ENCODE assay signal across 8 cellular contexts in the genomic region with DNA sequence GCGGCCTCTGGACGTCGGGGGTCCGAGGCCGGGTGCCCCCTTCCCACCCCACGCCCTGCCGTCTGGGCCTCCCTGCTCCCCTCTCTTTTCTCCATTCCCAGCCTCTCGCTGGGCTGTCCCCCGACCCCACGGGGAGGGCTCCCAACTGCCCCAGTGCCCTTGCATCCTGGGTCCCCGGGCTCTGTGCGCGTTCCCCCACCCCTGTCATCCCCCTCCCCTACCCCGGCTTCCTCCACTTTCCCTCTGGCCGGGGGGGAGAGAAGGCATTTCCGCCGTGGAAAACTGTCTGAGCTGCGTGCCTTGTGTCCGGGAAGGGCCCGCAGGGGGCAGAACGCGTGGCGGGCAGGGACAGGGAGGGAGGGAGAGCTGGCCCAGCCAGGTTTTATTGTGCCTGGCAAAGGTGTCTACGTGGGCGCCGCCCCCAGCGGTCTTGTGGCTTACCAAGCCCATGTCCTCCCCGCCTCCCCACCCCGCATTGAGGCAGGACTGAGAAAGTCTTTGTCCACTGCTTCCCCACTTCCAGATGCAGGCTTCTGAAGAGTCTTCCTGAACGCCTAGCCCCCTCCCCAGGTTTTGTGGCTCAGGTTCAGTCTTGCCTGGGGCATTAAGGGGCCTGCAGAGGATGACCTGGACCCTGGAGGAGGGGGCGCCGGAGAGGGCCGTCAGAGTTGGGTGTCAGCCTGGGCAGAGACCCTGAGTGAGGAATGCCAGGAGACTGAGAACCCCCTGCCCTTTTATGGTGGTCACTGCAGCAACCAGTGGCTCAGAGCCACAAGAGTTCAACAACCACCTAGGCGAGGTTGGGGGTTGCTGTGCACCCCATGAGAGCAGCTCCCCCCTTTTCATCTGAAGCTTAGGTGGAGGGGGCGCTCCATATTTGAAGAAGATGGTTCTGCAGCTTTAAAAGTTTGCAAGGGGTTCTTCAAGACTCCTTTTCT. TPM values are rescaled to one million over a fixed set of nuclear protein-coding genes. Genes with fewer than 3 reads are reported as not detected.
DNase-seq lines count a peak whose midpoint lies in the region; ATAC-seq, FAIRE-seq and TF ChIP-seq lines count a peak whose summit lies in the region.

No MANE protein-coding gene starts in this region.

- no peaks in the 10 kb centered on the region for H3K9me3 Mint-ChIP-seq in stimulated activated naive CD8-positive, alpha-beta T cell treated with anti-CD3 and anti-CD28 coated beads, Interleukin-15, amount 100 ng/mL, for 72 hours

- H3K27ac ChIP-seq in DOHH2 (ENCODE audit: low read depth, low read length) (no peak overlapping the region), K562 (ENCODE audit: extremely low read depth, low read depth, low read length) (no peak overlapping the region), kidney (ENCODE audit: low read depth in 2 of 2, low read length in 2 of 2) (peak overlapping the region in 1 of 2 donors; percentile 7)

- no peak for TF ChIP-seq EP300 in K562 (IDR thresholded peaks at IDR 0.05; ENCODE audit: low read length)

- WGBS in K562 (ENCODE audit: insufficient coverage, low coverage, missing lambda C conversion rate): 50% methylated on average over 3 of the region's 35 CpGs

- H3K9me2 ChIP-seq in DOHH2 (replicated peaks; ENCODE audit: control insufficient read depth, low read length): no peaks in the 10 kb centered on the region

- H3K9me1 ChIP-seq in K562 (ENCODE audit: control insufficient read depth, insufficient read depth, low read length): no peaks in the 10 kb centered on the region

- peaks cover 88% of the 10 kb centered on the region for H3K4me1 Mint-ChIP-seq in stimulated activated naive CD8-positive, alpha-beta T cell treated with anti-CD3 and anti-CD28 coated beads, Interleukin-15, amount 100 ng/mL, for 72 hours

- CTCF ChIA-PET in K562 (lab: Yijun Ruan, JAX; ENCODE audit: low intra/inter-chr PET ratio): no interaction called here

- H3K4me1 ChIP-seq in DOHH2 (ENCODE audit: control insufficient read depth, low read length): peaks cover 57% of the 10 kb centered on the region
- peaks cover 0 to 46% of the 10 kb centered on the region in 2 experiments; a peak in 3 of 5 replicates for H3K4me1 ChIP-seq in K562 (replicated peaks in 1 of 2; ENCODE audit: control insufficient read depth in 2 of 2, insufficient read depth in 2 of 2, low read length in 2 of 2)
- H3K4me1 ChIP-seq in kidney (ENCODE audit: control insufficient read depth in 1 of 2, insufficient read depth in 1 of 2, low read depth in 1 of 2, low read length in 2 of 2): peaks cover 27 to 38% of the 10 kb centered on the region in 2 donors

- peak overlapping the region; percentile 88 to 89 for H3K4me3 Mint-ChIP-seq in stimulated activated naive CD8-positive, alpha-beta T cell treated with anti-CD3 and anti-CD28 coated beads, Interleukin-15, amount 100 ng/mL, for 72 hours

- H3K79me2 ChIP-seq in DOHH2 (ENCODE audit: control insufficient read depth, low read length) (no peaks in the 10 kb centered on the region), K562 (ENCODE audit: control insufficient read depth, insufficient read depth, low read length) (peaks cover 4% of the 10 kb centered on the region; the same call in 1 of the 3 replicates)

- H3K9me3 ChIP-seq in DOHH2 (ENCODE audit: control insufficient read depth, insufficient read depth, low read length) (no peaks in the 10 kb centered on the region), K562 (replicated peaks; ENCODE audit: control insufficient read depth, insufficient read depth, low read depth, low read length) (no peaks in the 10 kb centered on the region), kidney (ENCODE audit: control insufficient read depth in 1 of 2, low read length in 2 of 2) (no peaks in the 10 kb centered on the region)

- H3K27ac Mint-ChIP-seq in stimulated activated naive CD8-positive, alpha-beta T cell treated with anti-CD3 and anti-CD28 coated beads, Interleukin-15, amount 100 ng/mL, for 72 hours: peak overlapping the region; percentile 86 to 89

- H3K9ac ChIP-seq in K562 (ENCODE audit: insufficient read depth in 1 of 2, low read depth in 2 of 2, low read length in 2 of 2): peak overlapping the region in 1 of 2 experiments; percentile 74; a peak in 2 of 4 replicates
- H3K9ac ChIP-seq in kidney (ENCODE audit: low read length in 2 of 2): peak overlapping the region in 1 of 2 donors; percentile 55

- H3K4me2 ChIP-seq in DOHH2 (ENCODE audit: low read length) (peak overlapping the region; percentile 81), K562 (ENCODE audit: insufficient read depth, low read length) (no peak overlapping the region)

- peaks cover 6% of the 10 kb centered on the region for H3K27me3 Mint-ChIP-seq in stimulated activated naive CD8-positive, alpha-beta T cell treated with anti-CD3 and anti-CD28 coated beads, Interleukin-15, amount 100 ng/mL, for 72 hours

- H3K27me3 ChIP-seq in DOHH2 (ENCODE audit: control insufficient read depth, low read length): peaks cover 18% of the 10 kb centered on the region
- peaks cover 2 to 26% of the 10 kb centered on the region in 2 experiments; a peak in 3 of 5 replicates for H3K27me3 ChIP-seq in K562 (ENCODE audit: control insufficient read depth in 2 of 2, insufficient read depth in 2 of 2, low read length in 2 of 2)

- TF ChIP-seq CTCF in DOHH2 (IDR thresholded peaks at IDR 0.05; ENCODE audit: low read depth, low read length, poor library complexity, severe bottlenecking) (peak; percentile 11), K562 (IDR thresholded peaks at IDR 0.05 in 2 of 3, conservative IDR thresholded peaks at IDR 0.05 in 1 of 3; ENCODE audit: insufficient read depth in 2 of 3, low read depth in 1 of 3, low read length in 3 of 3) (no peak), kidney (IDR thresholded peaks at IDR 0.05; ENCODE audit: borderline replicate concordance, extremely low read depth, insufficient read depth) (no peak)

- no peak for TF ChIP-seq POLR2A in K562 (conservative IDR thresholded peaks at IDR 0.05)

- no peak overlapping the region for H2AFZ ChIP-seq in K562 (ENCODE audit: low read depth, low read length)

- H3F3A ChIP-seq in DOHH2 (ENCODE audit: control insufficient read depth, insufficient read depth): peaks cover 8% of the 10 kb centered on the region

- no peaks in the 10 kb centered on the region for H3K36me3 ChIP-seq in DOHH2 (ENCODE audit: control insufficient read depth, low read length)
- H3K36me3 ChIP-seq in K562 (ENCODE audit: control insufficient read depth, insufficient read depth, low read length): no peaks in the 10 kb centered on the region
- H3K36me3 ChIP-seq in kidney (ENCODE audit: control insufficient read depth in 1 of 2, insufficient read depth in 2 of 2, low read length in 2 of 2): no peaks in the 10 kb centered on the region

- POLR2A ChIA-PET in K562 (lab: Yijun Ruan, JAX): interaction anchor here (0.6 kb wide), 1 partner anchor 200 kb away, joined by 3 read pairs; no protein-coding TSS in a partner anchor

- H3K4me3 ChIP-seq in DOHH2 (ENCODE audit: low read length) (peak overlapping the region; percentile 79), K562 (no peak overlapping the region), kidney (ENCODE audit: low read length in 2 of 2) (peak overlapping the region in 1 of 2 donors; percentile 77)

- intact Hi-C loops in K562 (cut with micrococcal nuclease) (no loop called here), kidney (cut with DNase I) (no loop called here)

- no TSS peak for BruUV-seq in K562 (replicated peaks; lab: Mats Ljungman, UMichigan)

- no peak for TF ChIP-seq RAD21 in K562 (CRISPR knock-in tag; conservative IDR thresholded peaks at IDR 0.05 in 1 of 2, IDR thresholded peaks at IDR 0.05 in 1 of 2)

- in situ Hi-C loops in K562 (cut with MboI): no loop called here

- ATAC-seq in K562: no peak
- peak; percentile 25 for ATAC-seq in stimulated activated naive CD8-positive, alpha-beta T cell treated with anti-CD3 and anti-CD28 coated beads, Interleukin-15, amount 100 ng/mL, for 72 hours
- ATAC-seq in HG03175 (IDR thresholded peaks at IDR 0.05; ENCODE audit: unreplicated experiment): no peak
- no peak for ATAC-seq in HG03565 (IDR thresholded peaks at IDR 0.05; ENCODE audit: unreplicated experiment)

- no peak for FAIRE-seq in K562 (lab: Jason Lieb, UNC)
- no peak for FAIRE-seq in kidney (lab: Jason Lieb, UNC)

- no peaks in the 10 kb centered on the region; the same call in 1 of the 2 replicates for H4K20me1 ChIP-seq in DOHH2 (ENCODE audit: control insufficient read depth, insufficient read depth, low read depth, low read length)
- peaks cover 5% of the 10 kb centered on the region for H4K20me1 ChIP-seq in K562 (replicated peaks; ENCODE audit: control insufficient read depth, insufficient read depth, low read length)

- peak; percentile 50 for DNase-seq in M059J (ENCODE audit: low read depth)
- DNase-seq in K562 (ENCODE audit: extremely low read depth in 1 of 4, low spot score in 3 of 4): peak in 1 of 4 experiments; percentile 23
- peak; percentile 94 for DNase-seq in kidney
- DNase-seq in stimulated activated naive CD8-positive, alpha-beta T cell treated with anti-CD3 and anti-CD28 coated beads, Interleukin-15, amount 100 ng/mL, for 72 hours: peak; percentile 47 to 48
- no peak for DNase-seq in SKM-1 treated with dmso at 0.1 percent for 144 hours (lab: John Stamatoyannopoulos, UW; ENCODE audit: unreplicated experiment)

RNA-seq across cellular contexts. Expression of a gene that starts 1.3 kb away (rescaled TPM):
- 86.5 and 126 TPM in 2 replicates for total RNA-seq in M059J (2014; rRNA removed; shearing (Covaris generic))
- total RNA-seq in K562 (2011; cell fraction: chromatin; rRNA removed; ENCODE audit: low replicate concordance): 15.7 and 63.4 TPM in 2 replicates
- total RNA-seq in K562 (2011; cell fraction: nucleolus; rRNA removed): 70.9 and 81.4 TPM in 2 replicates
- total RNA-seq in K562 (2011; cell fraction: nucleoplasm; rRNA removed): 54.6 and 63.5 TPM in 2 replicates
- 21.5 and 30.9 TPM in 2 replicates for total RNA-seq in K562 (2014; rRNA removed)
- total RNA-seq in K562 (2014; rRNA removed; fragmentation: Illumina TruSeq; extraction: Trizol): 14.3 and 15.4 TPM in 2 replicates
- total RNA-seq in K562 (2015; rRNA removed; fragmentation: Illumina TruSeq; extraction: Trizol): 19.7 and 20.8 TPM in 2 replicates
- total RNA-seq in K562 (2021): 24.1 and 26.0 TPM in 2 replicates
- 58.8 and 64.7 TPM in 2 replicates for polyA plus RNA-seq in K562 (2011; rRNA removed)
- 72.2 and 89.1 TPM in 2 replicates for polyA plus RNA-seq in K562 (2011; cell fraction: cytosol; rRNA removed)
- 23.0 and 26.2 TPM in 2 replicates for polyA plus RNA-seq in K562 (2011; cell fraction: nucleus; rRNA removed)
- polyA plus RNA-seq in K562 (2012): 40.7 and 50.5 TPM in 2 replicates
- 37.5 and 38.3 TPM in 2 replicates for polyA plus RNA-seq in K562 (2014; fragmentation: Illumina TruSeq; extraction: Trizol)
- polyA plus RNA-seq in K562 (2014; fragmentation: Nextera tagmentation; extraction: Ambion mirVana): 1 to 10 TPM in 1 of 2 experiments, under 1 TPM in 1; 0.49 to 1.4 TPM
- 27.1 and 37.1 TPM in 2 replicates for polyA plus RNA-seq in K562 (2014; rRNA removed)
- 42.9 and 62.5 TPM in 2 replicates for polyA minus RNA-seq in K562 (2011; rRNA and poly(A)+ RNA removed)
- 29.0 and 39.4 TPM in 2 replicates for polyA minus RNA-seq in K562 (2011; cell fraction: cytosol; rRNA and poly(A)+ RNA removed)
- 3.5 and 4.2 TPM in 2 replicates for polyA minus RNA-seq in K562 (2011; cell fraction: nucleus; rRNA and poly(A)+ RNA removed)
- 1,131 TPM for total RNA-seq in kidney
- 308 TPM for polyA plus RNA-seq in kidney (ENCODE audit: insufficient read depth, low read depth, low replicate concordance)

RNA-seq across cellular contexts. Expression of a gene that starts 59.0 kb away (rescaled TPM):
- total RNA-seq in M059J (2014; rRNA removed; shearing (Covaris generic)): 0.79 TPM in 1 of 2 replicates, not detected in the other
- total RNA-seq in K562 (2011; cell fraction: chromatin; rRNA removed; ENCODE audit: low replicate concordance): 1.3 and 2.8 TPM in 2 replicates
- total RNA-seq in K562 (2011; cell fraction: nucleolus; rRNA removed): 2.0 and 2.2 TPM in 2 replicates
- total RNA-seq in K562 (2011; cell fraction: nucleoplasm; rRNA removed): 1.5 and 2.7 TPM in 2 replicates
- total RNA-seq in K562 (2014; rRNA removed) (0.08 and 0.18 TPM in 2 replicates), K562 (2014; rRNA removed; fragmentation: Illumina TruSeq; extraction: Trizol) (0.11 and 0.16 TPM in 2 replicates), K562 (2015; rRNA removed; fragmentation: Illumina TruSeq; extraction: Trizol) (0.34 and 0.36 TPM in 2 replicates), K562 (2021) (0.07 and 0.18 TPM in 2 replicates), kidney (0.69 TPM)
- polyA plus RNA-seq in K562 (2011; rRNA removed) (0.32 and 0.49 TPM in 2 replicates), K562 (2014; fragmentation: Illumina TruSeq; extraction: Trizol) (0.16 and 0.19 TPM in 2 replicates), K562 (2014; fragmentation: Nextera tagmentation; extraction: Ambion mirVana) (under 1 TPM; 0.27 to 0.34 TPM), K562 (2014; rRNA removed) (0.36 and 0.73 TPM in 2 replicates), kidney (ENCODE audit: insufficient read depth, low read depth, low replicate concordance) (not detected)
- 0.34 and 0.49 TPM in 2 replicates for polyA plus RNA-seq in K562 (2011; cell fraction: cytosol; rRNA removed)
- polyA plus RNA-seq in K562 (2011; cell fraction: nucleus; rRNA removed): 0.95 and 1.7 TPM in 2 replicates
- polyA plus RNA-seq in K562 (2012): 1.2 and 1.4 TPM in 2 replicates
- 0.45 and 0.46 TPM in 2 replicates for polyA minus RNA-seq in K562 (2011; rRNA and poly(A)+ RNA removed)
- not detected in 2 replicates for polyA minus RNA-seq in K562 (2011; cell fraction: cytosol; rRNA and poly(A)+ RNA removed)
- 1.00 and 1.1 TPM in 2 replicates for polyA minus RNA-seq in K562 (2011; cell fraction: nucleus; rRNA and poly(A)+ RNA removed)
